ENCODE assay signal across 15 cellular contexts in genomic region chr11:46364791-46365190, GRCh38. TPM values are rescaled to one million over a fixed set of nuclear protein-coding genes. Genes with fewer than 3 reads are reported as not detected.
DNase-seq lines count a peak whose midpoint lies in the region; ATAC-seq, FAIRE-seq and TF ChIP-seq lines count a peak whose summit lies in the region.
"Had no signal": no experiment of that assay in that cellular context is flagged by ENCODE, and none has a peak within 500 bp of the region (broad histone marks: within the 10 kb centered on the region; RNA-seq: fewer than 3 reads in every experiment).

No MANE protein-coding gene starts in this region.

- no peak overlapping the region for H3K9ac ChIP-seq in HepG2 (ENCODE audit: insufficient read depth, low read depth, low read length)

- H3K27ac Mint-ChIP-seq in activated CD8-positive, alpha-beta T cell treated with anti-CD3 and anti-CD28 coated beads, Interleukin-2, amount 10 ng/mL, durations not matched to agents 7 days and 5 days: peak overlapping the region; percentile 36
- H3K27ac Mint-ChIP-seq in immature natural killer cell: peak overlapping the region; percentile 55 to 88 (median 80)
- H3K27ac Mint-ChIP-seq: WTC11 had no signal

- H3K36me3 ChIP-seq in HepG2 (replicated peaks in 1 of 2; ENCODE audit: control insufficient read depth in 1 of 2, insufficient read depth in 2 of 2, low read length in 2 of 2): peaks cover 0 to 10% of the 10 kb centered on the region in 2 experiments; a peak in 2 of 5 replicates
- peaks cover 0 to 4% (median 0%) of the 10 kb centered on the region in 4 donors for H3K36me3 ChIP-seq in right lobe of liver

- TF ChIP-seq POLR2A in HepG2 (IDR thresholded peaks at IDR 0.05; ENCODE audit: insufficient read depth in 1 of 2, low read depth in 2 of 2, low read length in 2 of 2) (no peak), right lobe of liver (IDR thresholded peaks at IDR 0.05) (no peak)

- no peak overlapping the region for H2AFZ ChIP-seq in HepG2 (ENCODE audit: low read length)

- H3K27me3 ChIP-seq in HepG2 (ENCODE audit: control insufficient read depth in 1 of 2, insufficient read depth in 2 of 2, low read length in 2 of 2) (no peaks in the 10 kb centered on the region), right lobe of liver (no peaks in the 10 kb centered on the region)

- BruUV-seq in HepG2 (replicated peaks; lab: Mats Ljungman, UMichigan): no TSS peak

- no peak overlapping the region for H3K4me2 ChIP-seq in HepG2 (ENCODE audit: low read depth, low read length)

- CTCF ChIA-PET in HepG2 (lab: Yijun Ruan, JAX; ENCODE audit: low intra/inter-chr PET ratio, low total read pairs): no interaction called here
- CTCF ChIA-PET in activated CD8-positive, alpha-beta T cell treated with anti-CD3 and anti-CD28 coated beads, Interleukin-2, amount 10 ng/mL, durations not matched to agents 7 days and 5 days (lab: Charles Lee): interaction anchor here (1.1 to 16.5 kb wide), 3 partner anchors 12 to 125 kb away, joined by 3 to 381 read pairs (median 3); partner anchors contain the start of gene DGKZ

- H3K9me3 ChIP-seq in HepG2 (ENCODE audit: low read length) (no peaks in the 10 kb centered on the region), right lobe of liver (no peaks in the 10 kb centered on the region)

- no peak for TF ChIP-seq RAD21 in HepG2 (CRISPR knock-in tag; IDR thresholded peaks at IDR 0.05)

- ATAC-seq in HepG2: no peak
- ATAC-seq in right lobe of liver: no peak
- no peak for ATAC-seq in activated CD8-positive, alpha-beta T cell treated with anti-CD3 and anti-CD28 coated beads, Interleukin-2, amount 10 ng/mL, durations not matched to agents 7 days and 5 days
- no peak for ATAC-seq in GM21786 (IDR thresholded peaks at IDR 0.05; ENCODE audit: unreplicated experiment)
- no peak for ATAC-seq in HG03378 (IDR thresholded peaks at IDR 0.05; ENCODE audit: unreplicated experiment)
- no peak for ATAC-seq in GM18909 (IDR thresholded peaks at IDR 0.05; ENCODE audit: poor library complexity, unreplicated experiment)
- ATAC-seq: WTC11 had no signal

- H3K4me1 ChIP-seq in HepG2 (ENCODE audit: insufficient read depth, low read length): peaks cover 18% of the 10 kb centered on the region
- no peaks in the 10 kb centered on the region for H3K4me1 ChIP-seq in right lobe of liver

- H3K4me3 ChIP-seq in HepG2 (replicated peaks in 1 of 3; ENCODE audit: insufficient read depth in 1 of 3, low read depth in 2 of 3, low read length in 3 of 3): no peak overlapping the region
- H3K4me3 ChIP-seq in right lobe of liver: no peak overlapping the region

- no peaks in the 10 kb centered on the region for H3K9me3 Mint-ChIP-seq in activated CD8-positive, alpha-beta T cell treated with anti-CD3 and anti-CD28 coated beads, Interleukin-2, amount 10 ng/mL, durations not matched to agents 7 days and 5 days (ENCODE audit: insufficient read depth)
- no peaks in the 10 kb centered on the region for H3K9me3 Mint-ChIP-seq in immature natural killer cell
- H3K9me3 Mint-ChIP-seq: WTC11 had no signal

- H3K27me3 Mint-ChIP-seq in activated CD8-positive, alpha-beta T cell treated with anti-CD3 and anti-CD28 coated beads, Interleukin-2, amount 10 ng/mL, durations not matched to agents 7 days and 5 days (ENCODE audit: low read depth): no peaks in the 10 kb centered on the region
- peaks cover 1 to 12% (median 6%) of the 10 kb centered on the region in 3 donors for H3K27me3 Mint-ChIP-seq in immature natural killer cell (ENCODE audit: low read depth in 3 of 3)

- intact Hi-C loops in HepG2 (cut with micrococcal nuclease; ENCODE audit: unreplicated experiment) (no loop called here), right lobe of liver (cut with DNase I) (no loop called here)

- TF ChIP-seq CTCF in HepG2 (CRISPR knock-in tag; IDR thresholded peaks at IDR 0.05) (no peak), right lobe of liver (IDR thresholded peaks at IDR 0.05) (no peak)

- TF ChIP-seq EP300 in HepG2 (IDR thresholded peaks at IDR 0.05; ENCODE audit: low read depth in 2 of 2, low read length in 2 of 2) (no peak), HepG2 (CRISPR knock-in tag; IDR thresholded peaks at IDR 0.05; ENCODE audit: borderline replicate concordance) (no peak)

- H4K20me1 ChIP-seq in HepG2 (ENCODE audit: insufficient read depth, low read length): no peaks in the 10 kb centered on the region

- H3K4me3 Mint-ChIP-seq in activated CD8-positive, alpha-beta T cell treated with anti-CD3 and anti-CD28 coated beads, Interleukin-2, amount 10 ng/mL, durations not matched to agents 7 days and 5 days: no peak overlapping the region
- H3K4me3 Mint-ChIP-seq in immature natural killer cell: peak overlapping the region in 3 of 5 donors; percentile 21 to 57 (median 50)
- H3K4me3 Mint-ChIP-seq: WTC11 had no signal

- DNase-seq in HepG2 (ENCODE audit: low spot score): no peak
- DNase-seq in right lobe of liver: no peak
- DNase-seq in activated CD8-positive, alpha-beta T cell treated with anti-CD3 and anti-CD28 coated beads, Interleukin-2, amount 10 ng/mL, durations not matched to agents 7 days and 5 days: no peak
- DNase-seq in immature natural killer cell: no peak
- DNase-seq in hippocampal formation (lab: John Stamatoyannopoulos, UW): no peak
- DNase-seq: activated T-cell treated with anti-CD3 and anti-CD28 coated beads, Interleukin-2, amount 50 U/mL, for 1 hour; foreskin fibroblast; NCI-H1092; NCI-H345; trophoblast cell had no signal

- peaks cover 56% of the 10 kb centered on the region for H3K4me1 Mint-ChIP-seq in activated CD8-positive, alpha-beta T cell treated with anti-CD3 and anti-CD28 coated beads, Interleukin-2, amount 10 ng/mL, durations not matched to agents 7 days and 5 days (ENCODE audit: low read depth)
- peaks cover 75 to 76% of the 10 kb centered on the region in 2 donors for H3K4me1 Mint-ChIP-seq in immature natural killer cell

- POLR2A ChIA-PET in HepG2 (lab: Yijun Ruan, JAX): interaction anchor here (0.8 kb wide), 1 partner anchor 14 kb away, joined by 3 read pairs; no protein-coding TSS in a partner anchor
- POLR2A ChIA-PET in activated CD8-positive, alpha-beta T cell treated with anti-CD3 and anti-CD28 coated beads, Interleukin-2, amount 10 ng/mL, durations not matched to agents 7 days and 5 days (lab: Charles Lee): interaction anchor here (10.0 kb wide), 1 partner anchor 14 kb away, joined by 77 read pairs; no protein-coding TSS in a partner anchor

- in situ Hi-C loops in HepG2 (cut with HindIII; ENCODE audit: extremely low pct_ligation_motif_present, low pct_unique_long_range_greater_than_20kb): no loop called here

- peaks cover 26% of the 10 kb centered on the region for H3K36me3 Mint-ChIP-seq in activated CD8-positive, alpha-beta T cell treated with anti-CD3 and anti-CD28 coated beads, Interleukin-2, amount 10 ng/mL, durations not matched to agents 7 days and 5 days (ENCODE audit: low read depth)
- H3K36me3 Mint-ChIP-seq in immature natural killer cell: peaks cover 0 to 11% (median 4%) of the 10 kb centered on the region in 3 donors

- no peak overlapping the region for H3K27ac ChIP-seq in HepG2 (ENCODE audit: extremely low read length, insufficient read depth, low read length)
- no peak overlapping the region for H3K27ac ChIP-seq in right lobe of liver

- 75% methylated on average over 2 of the region's 3 CpGs for whole genome bisulfite sequencing in HepG2 (ENCODE audit: low lambda C conversion rate)
- WGBS in right lobe of liver (ENCODE audit: insufficient coverage, low coverage, low lambda C conversion rate, missing lambda C conversion rate): no CpG with 5 or more reads among the region's 3 CpGs

- FAIRE-seq in HepG2 (lab: Jason Lieb, UNC): no peak

- no peaks in the 10 kb centered on the region for H3K79me2 ChIP-seq in HepG2 (ENCODE audit: insufficient read depth, low read length)

RNA-seq across cellular contexts. Expression of gene MDK, which starts 16.7 kb away (rescaled TPM):
- 149 and 312 TPM in 2 replicates for total RNA-seq in HepG2 (2016; rRNA removed; fragmentation: Illumina TruSeq; extraction: Trizol)
- 310 and 356 TPM in 2 replicates for total RNA-seq in HepG2 (2016; cell fraction: cytosol; rRNA removed; fragmentation: Illumina TruSeq; extraction: Trizol; ENCODE audit: low read depth)
- total RNA-seq in HepG2 (2016; cell fraction: insoluble cytoplasmic fraction; rRNA removed; fragmentation: Illumina TruSeq; extraction: Trizol): 138 and 308 TPM in 2 replicates
- total RNA-seq in HepG2 (2016; cell fraction: membrane; rRNA removed; fragmentation: Illumina TruSeq; extraction: Trizol): 284 and 347 TPM in 2 replicates
- total RNA-seq in HepG2 (2016; cell fraction: nucleus; rRNA removed; fragmentation: Illumina TruSeq; extraction: Trizol): 197 and 254 TPM in 2 replicates
- polyA plus RNA-seq in HepG2 (2011; rRNA removed): 355 and 407 TPM in 2 replicates
- polyA plus RNA-seq in HepG2 (2011; cell fraction: cytosol; rRNA removed): 510 and 850 TPM in 2 replicates
- 205 and 210 TPM in 2 replicates for polyA plus RNA-seq in HepG2 (2011; cell fraction: nucleus; rRNA removed)
- polyA plus RNA-seq in HepG2 (2012): 127 and 170 TPM in 2 replicates
- polyA plus RNA-seq in HepG2 (2016; cell fraction: cytosol; fragmentation: Illumina TruSeq; extraction: Trizol; ENCODE audit: low read depth): 699 and 772 TPM in 2 replicates
- 298 and 351 TPM in 2 replicates for polyA plus RNA-seq in HepG2 (2016; cell fraction: insoluble cytoplasmic fraction; fragmentation: Illumina TruSeq; extraction: Trizol; ENCODE audit: low read depth)
- 584 and 631 TPM in 2 replicates for polyA plus RNA-seq in HepG2 (2016; cell fraction: membrane; fragmentation: Illumina TruSeq; extraction: Trizol; ENCODE audit: low read depth)
- 829 and 892 TPM in 2 replicates for polyA plus RNA-seq in HepG2 (2016; cell fraction: nucleus; fragmentation: Illumina TruSeq; extraction: Trizol; ENCODE audit: insufficient read depth, low read depth)
- polyA minus RNA-seq in HepG2 (2011; rRNA and poly(A)+ RNA removed; ENCODE audit: low replicate concordance): 1.3 and 126 TPM in 2 replicates
- polyA minus RNA-seq in HepG2 (2011; cell fraction: cytosol; rRNA and poly(A)+ RNA removed): 66.8 and 86.0 TPM in 2 replicates
- 18.5 and 19.3 TPM in 2 replicates for polyA minus RNA-seq in HepG2 (2011; cell fraction: nucleus; rRNA and poly(A)+ RNA removed)
- 1 to 10 TPM in 5 of 6 experiments, under 1 TPM in 1; 0.35 to 6.4 (median 4.2) TPM for total RNA-seq in right lobe of liver
- total RNA-seq in activated CD8-positive, alpha-beta T cell treated with anti-CD3 and anti-CD28 coated beads, Interleukin-2, amount 10 ng/mL, durations not matched to agents 7 days and 5 days: 1 to 10 TPM; 6.9 to 7.4 TPM
- under 1 TPM in 1 of 3 donors, not detected in 2; 0.44 TPM for polyA plus RNA-seq in immature natural killer cell

RNA-seq across cellular contexts. Expression of gene DGKZ, which starts 17.5 kb away (rescaled TPM):
- 14.6 and 20.7 TPM in 2 replicates for total RNA-seq in HepG2 (2016; rRNA removed; fragmentation: Illumina TruSeq; extraction: Trizol)
- 11.9 and 13.2 TPM in 2 replicates for total RNA-seq in HepG2 (2016; cell fraction: cytosol; rRNA removed; fragmentation: Illumina TruSeq; extraction: Trizol; ENCODE audit: low read depth)
- 11.6 and 19.8 TPM in 2 replicates for total RNA-seq in HepG2 (2016; cell fraction: insoluble cytoplasmic fraction; rRNA removed; fragmentation: Illumina TruSeq; extraction: Trizol)
- 26.9 and 29.6 TPM in 2 replicates for total RNA-seq in HepG2 (2016; cell fraction: membrane; rRNA removed; fragmentation: Illumina TruSeq; extraction: Trizol)
- 18.5 and 22.1 TPM in 2 replicates for total RNA-seq in HepG2 (2016; cell fraction: nucleus; rRNA removed; fragmentation: Illumina TruSeq; extraction: Trizol)
- polyA plus RNA-seq in HepG2 (2011; rRNA removed): 15.8 and 17.6 TPM in 2 replicates
- polyA plus RNA-seq in HepG2 (2011; cell fraction: cytosol; rRNA removed): 8.8 and 15.2 TPM in 2 replicates
- polyA plus RNA-seq in HepG2 (2011; cell fraction: nucleus; rRNA removed): 108 and 162 TPM in 2 replicates
- 11.6 and 19.4 TPM in 2 replicates for polyA plus RNA-seq in HepG2 (2012)
- polyA plus RNA-seq in HepG2 (2016; cell fraction: cytosol; fragmentation: Illumina TruSeq; extraction: Trizol; ENCODE audit: low read depth): 18.6 and 18.8 TPM in 2 replicates
- 21.9 and 30.3 TPM in 2 replicates for polyA plus RNA-seq in HepG2 (2016; cell fraction: insoluble cytoplasmic fraction; fragmentation: Illumina TruSeq; extraction: Trizol; ENCODE audit: low read depth)
- 44.5 and 49.9 TPM in 2 replicates for polyA plus RNA-seq in HepG2 (2016; cell fraction: membrane; fragmentation: Illumina TruSeq; extraction: Trizol; ENCODE audit: low read depth)
- 65.9 and 71.9 TPM in 2 replicates for polyA plus RNA-seq in HepG2 (2016; cell fraction: nucleus; fragmentation: Illumina TruSeq; extraction: Trizol; ENCODE audit: insufficient read depth, low read depth)
- polyA minus RNA-seq in HepG2 (2011; rRNA and poly(A)+ RNA removed; ENCODE audit: low replicate concordance): 43.2 and 71.9 TPM in 2 replicates
- polyA minus RNA-seq in HepG2 (2011; cell fraction: cytosol; rRNA and poly(A)+ RNA removed): 12.3 and 14.8 TPM in 2 replicates
- polyA minus RNA-seq in HepG2 (2011; cell fraction: nucleus; rRNA and poly(A)+ RNA removed): 15.9 and 16.9 TPM in 2 replicates
- 10 to 100 TPM; 10.7 to 57.9 (median 16.0) TPM for total RNA-seq in right lobe of liver
- 100 to 1,000 TPM; 151 to 152 TPM for total RNA-seq in activated CD8-positive, alpha-beta T cell treated with anti-CD3 and anti-CD28 coated beads, Interleukin-2, amount 10 ng/mL, durations not matched to agents 7 days and 5 days
- 100 to 1,000 TPM in 1 of 3 donors, 10 to 100 TPM in 2; 40.7 to 120 (median 63.6) TPM for polyA plus RNA-seq in immature natural killer cell

RNA-seq across cellular contexts. Expression of gene CHRM4, which starts 26.8 kb away (rescaled TPM):
- total RNA-seq in HepG2 (2016; rRNA removed; fragmentation: Illumina TruSeq; extraction: Trizol) (0.13 TPM in 1 of 2 replicates, not detected in the other), right lobe of liver (not detected)
- not detected in 2 replicates for total RNA-seq in HepG2 (2016; cell fraction: cytosol; rRNA removed; fragmentation: Illumina TruSeq; extraction: Trizol; ENCODE audit: low read depth)
- 0.11 TPM in 1 of 2 replicates, not detected in the other for total RNA-seq in HepG2 (2016; cell fraction: insoluble cytoplasmic fraction; rRNA removed; fragmentation: Illumina TruSeq; extraction: Trizol)
- 0.15 TPM in 1 of 2 replicates, not detected in the other for total RNA-seq in HepG2 (2016; cell fraction: membrane; rRNA removed; fragmentation: Illumina TruSeq; extraction: Trizol)
- 0.25 TPM in 1 of 2 replicates, not detected in the other for total RNA-seq in HepG2 (2016; cell fraction: nucleus; rRNA removed; fragmentation: Illumina TruSeq; extraction: Trizol)
- polyA plus RNA-seq in HepG2 (2011; rRNA removed) (0.21 and 0.22 TPM in 2 replicates), immature natural killer cell (under 1 TPM in 2 of 3 donors, not detected in 1; 0.31 to 0.51 TPM)
- 0.12 and 0.19 TPM in 2 replicates for polyA plus RNA-seq in HepG2 (2011; cell fraction: cytosol; rRNA removed)
- 0.43 and 0.85 TPM in 2 replicates for polyA plus RNA-seq in HepG2 (2011; cell fraction: nucleus; rRNA removed)
- polyA plus RNA-seq in HepG2 (2012): 0.27 TPM in 1 of 2 replicates, not detected in the other
- 0.08 TPM in 1 of 2 replicates, not detected in the other for polyA plus RNA-seq in HepG2 (2016; cell fraction: cytosol; fragmentation: Illumina TruSeq; extraction: Trizol; ENCODE audit: low read depth)
- 0.15 TPM in 1 of 2 replicates, not detected in the other for polyA plus RNA-seq in HepG2 (2016; cell fraction: insoluble cytoplasmic fraction; fragmentation: Illumina TruSeq; extraction: Trizol; ENCODE audit: low read depth)
- polyA plus RNA-seq in HepG2 (2016; cell fraction: membrane; fragmentation: Illumina TruSeq; extraction: Trizol; ENCODE audit: low read depth): 0.21 TPM in 1 of 2 replicates, not detected in the other
- 0.41 TPM in 1 of 2 replicates, not detected in the other for polyA plus RNA-seq in HepG2 (2016; cell fraction: nucleus; fragmentation: Illumina TruSeq; extraction: Trizol; ENCODE audit: insufficient read depth, low read depth)
- 0.58 and 0.90 TPM in 2 replicates for polyA minus RNA-seq in HepG2 (2011; rRNA and poly(A)+ RNA removed; ENCODE audit: low replicate concordance)
- not detected in 2 replicates for polyA minus RNA-seq in HepG2 (2011; cell fraction: cytosol; rRNA and poly(A)+ RNA removed)
- polyA minus RNA-seq in HepG2 (2011; cell fraction: nucleus; rRNA and poly(A)+ RNA removed): 0.50 and 0.52 TPM in 2 replicates
- under 1 TPM; 0.37 TPM for total RNA-seq in activated CD8-positive, alpha-beta T cell treated with anti-CD3 and anti-CD28 coated beads, Interleukin-2, amount 10 ng/mL, durations not matched to agents 7 days and 5 days
- total RNA-seq: Daoy had no signal

Comparison
In these comparisons a context has a peak if more than half of its experiments do, and no peak if none do; other contexts are left out.
1. RNA of gene MDK, which starts 16.7 kb away (total RNA-seq): 138 to 356 TPM in HepG2; 6.9 to 7.4 TPM in activated CD8-positive, alpha-beta T cell treated with anti-CD3 and anti-CD28 coated beads, Interleukin-2, amount 10 ng/mL, durations not matched to agents 7 days and 5 days and 0.35 to 6.4 TPM in right lobe of liver; every median in the first group is over 10 times any median in the second.